8 cellular contexts compared by ENCODE assay signal in the genomic region with DNA sequence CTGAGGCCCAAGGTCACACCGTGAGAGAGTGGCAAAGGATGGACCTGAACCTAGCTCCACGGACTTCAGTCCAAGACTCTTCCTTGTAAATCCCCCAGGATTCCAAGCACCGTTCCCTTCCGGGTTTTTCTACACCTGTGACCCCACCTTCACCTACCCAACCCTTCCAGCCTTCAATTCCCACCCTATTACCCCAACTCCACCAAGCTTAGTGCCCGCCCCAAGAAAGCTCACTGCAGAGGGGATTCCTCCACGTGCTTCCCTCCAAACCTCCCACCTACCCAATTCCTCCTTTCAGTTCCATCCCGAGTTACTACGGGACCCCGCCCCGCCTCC. TPM values are rescaled to one million over a fixed set of nuclear protein-coding genes. Genes with fewer than 3 reads are reported as not detected.
DNase-seq lines count a peak whose midpoint lies in the region; ATAC-seq and TF ChIP-seq lines count a peak whose summit lies in the region.

No MANE protein-coding gene starts in this region.

- 1% methylated on average over 9 of the region's 10 CpGs for WGBS in right lobe of liver (ENCODE audit: insufficient coverage, low coverage, low lambda C conversion rate, missing lambda C conversion rate)

- H3K9me3 ChIP-seq in right lobe of liver = no peaks in the 10 kb centered on the region

- peak in 3 of 4 donors; percentile 2 to 10 (median 7) for ATAC-seq in right lobe of liver

- no peaks in the 10 kb centered on the region for H3K9me3 Mint-ChIP-seq in activated naive CD4-positive, alpha-beta T cell treated with anti-CD3 and anti-CD28 coated beads, Interleukin-2, amount 10 ng/mL, durations not matched to agents 7 days and 5 days
- H3K9me3 Mint-ChIP-seq in MCF 10A (ENCODE audit: unreplicated experiment) (no peaks in the 10 kb centered on the region), type B pancreatic cell (no peaks in the 10 kb centered on the region)

- H3K27me3 ChIP-seq in right lobe of liver = no peaks in the 10 kb centered on the region

- peak overlapping the region; percentile 88 for H3K27ac Mint-ChIP-seq in activated naive CD4-positive, alpha-beta T cell treated with anti-CD3 and anti-CD28 coated beads, Interleukin-2, amount 10 ng/mL, durations not matched to agents 7 days and 5 days
- H3K27ac Mint-ChIP-seq in MCF 10A (ENCODE audit: low read depth, unreplicated experiment) = peak overlapping the region; percentile 93
- peak overlapping the region; percentile 94 for H3K27ac Mint-ChIP-seq in type B pancreatic cell

- intact Hi-C loops in MCF 10A (cut with micrococcal nuclease) = loop anchor here (5.0 kb wide), 1 partner anchor 35 kb away; no protein-coding TSS in a partner anchor
- intact Hi-C loops in right lobe of liver (cut with DNase I) = no loop called here

- peak overlapping the region; percentile 85 to 99 (median 87) for H3K4me3 ChIP-seq in right lobe of liver

- H3K27me3 Mint-ChIP-seq in activated naive CD4-positive, alpha-beta T cell treated with anti-CD3 and anti-CD28 coated beads, Interleukin-2, amount 10 ng/mL, durations not matched to agents 7 days and 5 days = no peaks in the 10 kb centered on the region
- no peaks in the 10 kb centered on the region for H3K27me3 Mint-ChIP-seq in MCF 10A (ENCODE audit: insufficient read depth, unreplicated experiment)
- no peaks in the 10 kb centered on the region for H3K27me3 Mint-ChIP-seq in type B pancreatic cell

- H3K4me1 ChIP-seq in right lobe of liver = peaks cover 0 to 33% (median 7%) of the 10 kb centered on the region in 4 donors

- POLR2A ChIA-PET in MCF 10A (lab: Yijun Ruan, JAX) = interaction anchor here (0.6 to 10.4 kb wide), 54 partner anchors 9 to 1655 kb away, joined by 3 to 210 read pairs (median 5); a partner anchor contains a TSS

- no peak for TF ChIP-seq POLR2A in right lobe of liver (IDR thresholded peaks at IDR 0.05)

- CTCF ChIA-PET in activated naive CD4-positive, alpha-beta T cell treated with anti-CD3 and anti-CD28 coated beads, Interleukin-2, amount 10 ng/mL, durations not matched to agents 7 days and 5 days (lab: Charles Lee) = interaction anchor here (0.8 to 3.5 kb wide), 6 partner anchors 15 to 420 kb away, joined by 3 to 11 read pairs (median 4); no protein-coding TSS in a partner anchor
- CTCF ChIA-PET in MCF 10A (lab: Yijun Ruan, JAX) = interaction anchor here (0.5 to 6.5 kb wide), 11 partner anchors 9 to 468 kb away, joined by 3 to 72 read pairs (median 4); a partner anchor contains a TSS

- peak overlapping the region; percentile 83 to 88 (median 86) for H3K27ac ChIP-seq in right lobe of liver

- H3K36me3 Mint-ChIP-seq in activated naive CD4-positive, alpha-beta T cell treated with anti-CD3 and anti-CD28 coated beads, Interleukin-2, amount 10 ng/mL, durations not matched to agents 7 days and 5 days = peaks cover 21% of the 10 kb centered on the region
- peaks cover 33% of the 10 kb centered on the region for H3K36me3 Mint-ChIP-seq in MCF 10A (ENCODE audit: insufficient read depth, unreplicated experiment)
- H3K36me3 Mint-ChIP-seq in type B pancreatic cell = peaks cover 13% of the 10 kb centered on the region

- peak overlapping the region; percentile 82 for H3K4me3 Mint-ChIP-seq in activated naive CD4-positive, alpha-beta T cell treated with anti-CD3 and anti-CD28 coated beads, Interleukin-2, amount 10 ng/mL, durations not matched to agents 7 days and 5 days
- H3K4me3 Mint-ChIP-seq in MCF 10A (ENCODE audit: unreplicated experiment) (peak overlapping the region; percentile 92), type B pancreatic cell (peak overlapping the region; percentile 93)

- peaks cover 39% of the 10 kb centered on the region for H3K4me1 Mint-ChIP-seq in activated naive CD4-positive, alpha-beta T cell treated with anti-CD3 and anti-CD28 coated beads, Interleukin-2, amount 10 ng/mL, durations not matched to agents 7 days and 5 days
- H3K4me1 Mint-ChIP-seq in MCF 10A (ENCODE audit: insufficient read depth, unreplicated experiment) = peaks cover 43% of the 10 kb centered on the region
- peaks cover 30% of the 10 kb centered on the region for H3K4me1 Mint-ChIP-seq in type B pancreatic cell (ENCODE audit: unreplicated experiment)

- no TSS peak for BruUV-seq in MCF 10A (replicated peaks; lab: Mats Ljungman, UMichigan)

- no peak for TF ChIP-seq CTCF in MCF 10A (IDR thresholded peaks at IDR 0.05; ENCODE audit: unreplicated experiment)
- TF ChIP-seq CTCF in right lobe of liver (IDR thresholded peaks at IDR 0.05) = no peak
- TF ChIP-seq CTCF in type B pancreatic cell (conservative IDR thresholded peaks at IDR 0.05) = no peak

- DNase-seq in activated naive CD4-positive, alpha-beta T cell treated with anti-CD3 and anti-CD28 coated beads, Interleukin-2, amount 10 ng/mL, durations not matched to agents 7 days and 5 days = no peak
- DNase-seq in activated naive CD4-positive, alpha-beta T cell treated with Interleukin-2 at 50 U/mL for 16 hours = no peak
- peak; percentile 26 for DNase-seq in NCI-H2029 treated with DMSO at 0.1 percent for 48 hours (lab: John Stamatoyannopoulos, UW)
- DNase-seq in MCF 10A (ENCODE audit: unreplicated experiment) = peak; percentile 62
- no peak for DNase-seq in right lobe of liver
- no peak for DNase-seq in type B pancreatic cell (ENCODE audit: extremely low spot score, unreplicated experiment)
- no peak for DNase-seq in NOMO-1 (lab: John Stamatoyannopoulos, UW; ENCODE audit: unreplicated experiment in 2 of 2)
- no peak for DNase-seq in stimulated activated CD4-positive, alpha-beta T cell treated with anti-CD3 and anti-CD28 coated beads, Interleukin-15, amount 100 ng/mL, for 24 hours

- peaks cover 0 to 13% (median under 1%) of the 10 kb centered on the region in 4 donors for H3K36me3 ChIP-seq in right lobe of liver

RNA-seq across cellular contexts. Expression of a gene that starts 0.5 kb away (rescaled TPM):
- total RNA-seq in MCF 10A (2022) (118 and 140 TPM in 2 replicates), right lobe of liver (10 to 100 TPM; 28.1 to 58.8 (median 48.2) TPM), type B pancreatic cell (ENCODE audit: low replicate concordance) (91.0 and 91.3 TPM in 2 replicates)

RNA-seq across cellular contexts. Expression of a gene that starts 2.0 kb away (rescaled TPM):
- total RNA-seq in MCF 10A (2022) (8.1 and 12.5 TPM in 2 replicates), right lobe of liver (1 to 10 TPM in 4 of 6 experiments, under 1 TPM in 2; 0.55 to 2.1 (median 1.5) TPM), type B pancreatic cell (ENCODE audit: low replicate concordance) (18.1 and 43.8 TPM in 2 replicates)

RNA-seq across cellular contexts. Expression of a gene that starts 13.4 kb away (rescaled TPM):
- total RNA-seq in MCF 10A (2022) = 12.9 and 17.5 TPM in 2 replicates
- total RNA-seq in right lobe of liver = 10 to 100 TPM; 34.7 to 72.0 (median 55.7) TPM
- 67.6 and 104 TPM in 2 replicates for total RNA-seq in type B pancreatic cell (ENCODE audit: low replicate concordance)

RNA-seq across cellular contexts. Expression of a gene that starts 17.0 kb away (rescaled TPM):
- 0.49 TPM in 1 of 2 replicates, not detected in the other for total RNA-seq in MCF 10A (2022)
- total RNA-seq in right lobe of liver = not detected
- total RNA-seq in type B pancreatic cell (ENCODE audit: low replicate concordance) = 0.48 TPM in 1 of 2 replicates, not detected in the other

RNA-seq across cellular contexts. Expression of a gene that starts 34.3 kb away (rescaled TPM):
- total RNA-seq in MCF 10A (2022) (21.5 and 29.2 TPM in 2 replicates), right lobe of liver (1 to 10 TPM in 3 of 6 experiments, under 1 TPM in 3; 0.43 to 4.0 (median 1.1) TPM), type B pancreatic cell (ENCODE audit: low replicate concordance) (9.2 and 19.0 TPM in 2 replicates)

Comparison
In these comparisons a context has a peak if more than half of its experiments do, and no peak if none do; other contexts are left out.
1. DNase-seq: peak in NCI-H2029 treated with DMSO at 0.1 percent for 48 hours (single experiment) and MCF 10A (single experiment); none in activated naive CD4-positive, alpha-beta T cell treated with anti-CD3 and anti-CD28 coated beads, Interleukin-2, amount 10 ng/mL, durations not matched to agents 7 days and 5 days (single experiment), activated naive CD4-positive, alpha-beta T cell treated with Interleukin-2 at 50 U/mL for 16 hours (single experiment), right lobe of liver (0 of 3), type B pancreatic cell (single experiment), NOMO-1 (0 of 2) and stimulated activated CD4-positive, alpha-beta T cell treated with anti-CD3 and anti-CD28 coated beads, Interleukin-15, amount 100 ng/mL, for 24 hours (single experiment).
2. Peak in every context shown above with its lines, with median percentiles within 50 percentile points of each other: H3K27ac Mint-ChIP-seq and H3K4me3 Mint-ChIP-seq.